Comparison of ENCODE assay signal across 1 cellular context in genomic region chr16:66899945-66900688, GRCh38.
A peak's percentile ranks its signal among the peaks of the same experiment; 100 is the strongest.
TF ChIP-seq lines count a peak whose summit lies in the region.

No MANE protein-coding gene starts in this region.

TF ChIP-seq in K562, 482 proteins besides CTCF, POLR2A, EP300 and RAD21 (continued from another document and continues in another):
- TF ChIP-seq UBTF (IDR thresholded peaks at IDR 0.05; ENCODE audit: borderline replicate concordance in 1 of 2, low read depth in 2 of 2, low read length in 2 of 2) (no peak), ZNF511 (CRISPR knock-in tag; IDR thresholded peaks at IDR 0.05) (no peak), TEAD2 (tag; IDR thresholded peaks at IDR 0.05) (peak; percentile 63; the same call in 1 of the 2 replicates), BHLHE40 (IDR thresholded peaks at IDR 0.05; ENCODE audit: low read length) (peak; percentile 97), IFI16 (CRISPR knock-in tag; IDR thresholded peaks at IDR 0.05) (no peak), NEUROD1 (IDR thresholded peaks at IDR 0.05; ENCODE audit: borderline replicate concordance, low read depth, low read length, partially characterized antibody) (peak; percentile 79), ZBTB8A (IDR thresholded peaks at IDR 0.05; ENCODE audit: partially characterized antibody) (no peak), TFAP4 (CRISPR knock-in tag; IDR thresholded peaks at IDR 0.05; ENCODE audit: borderline replicate concordance) (peak; percentile 65; the same call in 1 of the 2 replicates), ZNF311 (CRISPR knock-in tag; IDR thresholded peaks at IDR 0.05) (no peak), CSDE1 (IDR thresholded peaks at IDR 0.05) (no peak), IRF1 (CRISPR knock-in tag; IDR thresholded peaks at IDR 0.05; ENCODE audit: borderline replicate concordance) (no peak), HNRNPL (IDR thresholded peaks at IDR 0.05; ENCODE audit: low read depth, low read length) (no peak), MLLT1 (IDR thresholded peaks at IDR 0.05) (peak in 1 of 2 experiments; percentile 31; a peak in 1 of 4 replicates), ARHGAP35 (IDR thresholded peaks at IDR 0.05; ENCODE audit: partially characterized antibody) (no peak), TEAD4 (IDR thresholded peaks at IDR 0.05; ENCODE audit: low read length) (peak; percentile 56; the same call in 1 of the 2 replicates), TEAD4 (CRISPR knock-in tag; IDR thresholded peaks at IDR 0.05; ENCODE audit: borderline replicate concordance) (no peak), ZBED1 (IDR thresholded peaks at IDR 0.05) (no peak; the same call in 1 of the 2 replicates), IRF9 (tag; IDR thresholded peaks at IDR 0.05) (no peak), SMARCC2 (IDR thresholded peaks at IDR 0.05; ENCODE audit: low read depth) (peak; percentile 82), ZNF766 (CRISPR knock-in tag; conservative IDR thresholded peaks at IDR 0.05) (peak; percentile 94), KDM4B (IDR thresholded peaks at IDR 0.05; ENCODE audit: borderline replicate concordance in 2 of 2, low read depth in 1 of 2) (no peak), CBX8 (IDR thresholded peaks at IDR 0.05; ENCODE audit: borderline replicate concordance, extremely low read depth, low read depth, low read length, poor library complexity, severe bottlenecking) (no peak), CBX3 (IDR thresholded peaks at IDR 0.05; ENCODE audit: borderline replicate concordance in 1 of 2, low read length in 2 of 2) (peak in 1 of 2 experiments; percentile 88; a peak in 2 of 3 replicates), ZNF197 (CRISPR knock-in tag; IDR thresholded peaks at IDR 0.05; ENCODE audit: low read depth) (peak; percentile 91; the same call in 1 of the 2 replicates), ZNF41 (CRISPR knock-in tag; conservative IDR thresholded peaks at IDR 0.05) (peak; percentile 49; the same call in 1 of the 2 replicates), GTF2B (IDR thresholded peaks at IDR 0.05; ENCODE audit: extremely low read depth, insufficient read length) (peak; percentile 85), ZNF212 (CRISPR knock-in tag; IDR thresholded peaks at IDR 0.05) (no peak), ZNF79 (CRISPR knock-in tag; IDR thresholded peaks at IDR 0.05; ENCODE audit: low read depth) (no peak), NR2F6 (CRISPR knock-in tag; IDR thresholded peaks at IDR 0.05) (no peak), PATZ1 (CRISPR knock-in tag; IDR thresholded peaks at IDR 0.05; ENCODE audit: borderline replicate concordance) (no peak), SMARCA5 (IDR thresholded peaks at IDR 0.05) (no peak), ATF3 (IDR thresholded peaks at IDR 0.05) (peak; percentile 99), ATF3 (CRISPR knock-in tag; conservative IDR thresholded peaks at IDR 0.05) (peak; percentile 99), CBX1 (IDR thresholded peaks at IDR 0.05; ENCODE audit: low read depth) (no peak), ZNF12 (CRISPR knock-in tag; IDR thresholded peaks at IDR 0.05) (no peak), ZNF408 (CRISPR knock-in tag; IDR thresholded peaks at IDR 0.05; ENCODE audit: low read depth) (no peak), NFATC3 (IDR thresholded peaks at IDR 0.05) (no peak), LCOR (CRISPR knock-in tag; IDR thresholded peaks at IDR 0.05) (peak; percentile 77; the same call in 1 of the 2 replicates), SUPT5H (IDR thresholded peaks at IDR 0.05) (no peak), TBP (optimal IDR thresholded peaks at IDR 0.05; ENCODE audit: low read depth, low read length) (peak; percentile 90), GTF2F1 (IDR thresholded peaks at IDR 0.05; ENCODE audit: low read depth, low read length) (peak; percentile 47; the same call in 1 of the 2 replicates), BCLAF1 (IDR thresholded peaks at IDR 0.05; ENCODE audit: borderline replicate concordance in 1 of 2, control insufficient read depth in 1 of 2, low read depth in 2 of 2, low read length in 1 of 2) (no peak), POLR2AphosphoS2 (IDR thresholded peaks at IDR 0.05; ENCODE audit: low read length) (no peak), HOXB6 (CRISPR knock-in tag; IDR thresholded peaks at IDR 0.05; ENCODE audit: borderline replicate concordance) (no peak), EWSR1 (IDR thresholded peaks at IDR 0.05; ENCODE audit: borderline replicate concordance, low read depth, partially characterized antibody) (no peak), SMARCE1 (IDR thresholded peaks at IDR 0.05) (peak; percentile 93), MCM5 (IDR thresholded peaks at IDR 0.05; ENCODE audit: low read depth) (no peak), ZBTB11 (CRISPR knock-in tag; IDR thresholded peaks at IDR 0.05) (peak in 1 of 3 experiments; percentile 60; a peak in 2 of 6 replicates), SRSF3 (IDR thresholded peaks at IDR 0.05; ENCODE audit: insufficient read depth, low read length) (no peak), GATA2 (CRISPR knock-in tag; IDR thresholded peaks at IDR 0.05) (peak; percentile 45; the same call in 1 of the 2 replicates), ZNF347 (CRISPR knock-in tag; IDR thresholded peaks at IDR 0.05; ENCODE audit: low read depth) (no peak)
